ENCODE assay signal across 34 cellular contexts in genomic region chr6:118504611-118505010, GRCh38. TPM values are rescaled to one million over a fixed set of nuclear protein-coding genes. Genes with fewer than 3 reads are reported as not detected.
"Had no signal": no experiment of that assay in that cellular context is flagged by ENCODE, and none has a peak within 500 bp of the region (broad histone marks: within the 10 kb centered on the region; RNA-seq: fewer than 3 reads in every experiment).

No MANE protein-coding gene starts in this region.

- H3K27ac ChIP-seq: ascending aorta, cardiac muscle cell, WERI-Rb-1 had no signal

- DNase-seq: activated CD4-positive, alpha-beta memory T cell treated with anti-CD3 and anti-CD28 coated beads, Interleukin-2, amount 10 ng/mL, durations not matched to agents 7 days and 5 days; activated CD4-positive, alpha-beta T cell treated with anti-CD3 and anti-CD28 coated beads for 1 hour; activated CD4-positive, alpha-beta T cell treated with anti-CD3 and anti-CD28 coated beads for 48 hours; activated CD4-positive, CD25-positive, alpha-beta regulatory T cell; activated CD8-positive, alpha-beta memory T cell treated with anti-CD3 and anti-CD28 coated beads for 24 hours; activated CD8-positive, alpha-beta memory T cell treated with anti-CD3 and anti-CD28 coated beads, Interleukin-2, amount 10 ng/mL, durations not matched to agents 7 days and 5 days; activated CD8-positive, alpha-beta memory T cell treated with anti-CD3 and anti-CD28 coated beads, Interleukin-2, amount 50 U/mL, for 48 hours; activated effector memory CD4-positive, alpha-beta T cell treated with Interleukin-2 at 50 U/mL for 16 hours; activated naive CD4-positive, alpha-beta T cell treated with anti-CD3 and anti-CD28 coated beads, Interleukin-2, amount 50 U/mL, for 16 hours; activated naive CD8-positive, alpha-beta T cell treated with anti-CD3 and anti-CD28 coated beads for 36 hours; activated T-cell treated with anti-CD3 and anti-CD28 coated beads, Interleukin-2, amount 50 U/mL, for 48 hours; amygdala; Kasumi-1; KG1; MG63; NCI-H1048; NCI-H1105 treated with DMSO at 0.1 percent for 48 hours; NCI-H1436; NCI-H1694; NCI-H1930; NCI-H2081 treated with DMSO at 0.1 percent for 48 hours; NCI-H226; NCI-H446 treated with DMSO at 0.1 percent for 48 hours; SIG-M5; T-helper 1 cell; T-helper 2 cell; T-helper 9 cell; WERI-Rb-1 had no signal

- ATAC-seq: activated CD8-positive, alpha-beta memory T cell treated with anti-CD3 and anti-CD28 coated beads, Interleukin-2, amount 10 ng/mL, durations not matched to agents 7 days and 5 days; Panc1; SK-N-SH treated with all-trans-retinoic acid at 6 μM for 48 hours had no signal

- H3K27me3 ChIP-seq: ascending aorta, cardiac muscle cell, MG63 had no signal

- H3K4me3 ChIP-seq: ascending aorta, cardiac muscle cell, MG63 had no signal

- H3K36me3 ChIP-seq: ascending aorta, cardiac muscle cell, WERI-Rb-1 had no signal

- H3K9me3 ChIP-seq: ascending aorta had no signal

RNA-seq across cellular contexts. Expression of gene PLN, which starts 43.5 kb away (rescaled TPM):
- total RNA-seq: activated CD4-positive, alpha-beta memory T cell treated with anti-CD3 and anti-CD28 coated beads, Interleukin-2, amount 10 ng/mL, durations not matched to agents 7 days and 5 days; activated CD8-positive, alpha-beta memory T cell treated with anti-CD3 and anti-CD28 coated beads, Interleukin-2, amount 10 ng/mL, durations not matched to agents 7 days and 5 days; activated naive CD8-positive, alpha-beta T cell treated with anti-CD3 and anti-CD28 coated beads for 36 hours; RPMI7951; SK-MEL-5 had no signal
